Comparison of ENCODE assay signal across 31 cellular contexts in genomic region chr5:125036494-125036893, GRCh38.
"Had no signal": no experiment of that assay in that cellular context is flagged by ENCODE, and none has a peak within 500 bp of the region (broad histone marks: within the 10 kb centered on the region; RNA-seq: fewer than 3 reads in every experiment).

No MANE protein-coding gene starts in this region.

- H3K4me3 ChIP-seq: coronary artery, esophagus muscularis mucosa, gastroesophageal sphincter, heart left ventricle, hepatocyte, lung, mucosa of descending colon, pancreas, right atrium auricular region, smooth muscle cell, suprapubic skin, transverse colon, upper lobe of right lung, uterus had no signal

- H3K36me3 ChIP-seq: esophagus muscularis mucosa, gastroesophageal sphincter, heart left ventricle, neutrophil, pancreas, right atrium auricular region, suprapubic skin, transverse colon, upper lobe of right lung, uterus had no signal

- H3K4me1 ChIP-seq: foreskin keratinocyte, gastroesophageal sphincter, right atrium auricular region, suprapubic skin, transverse colon, upper lobe of right lung, uterus had no signal

- H3K4me3 Mint-ChIP-seq: mesothelial cell of epicardium; natural killer cell treated with Interleukin-12 subunit alpha and Interleukin-12 subunit beta and Interleukin-15 and Interleukin-18, amount 100 ng/mL, for 72 hours; neural crest cell; stimulated activated naive B cell treated with anti-CD40 and anti-IgM and Interleukin-4, amounts not matched to agents 10 μg/mL and 1 μg/mL and 100 μg/mL, for 72 hours; stimulated activated naive CD8-positive, alpha-beta T cell treated with anti-CD3 and anti-CD28 coated beads, Interleukin-15, Interleukin-2, amounts not matched to agents 100 ng/mL and 50 ng/mL, for 24 hours had no signal

- H3K4me2 ChIP-seq: hepatocyte, smooth muscle cell had no signal

- H3K27me3 Mint-ChIP-seq: naive B cell; stimulated activated naive CD8-positive, alpha-beta T cell treated with anti-CD3 and anti-CD28 coated beads, Interleukin-15, Interleukin-2, amounts not matched to agents 100 ng/mL and 50 ng/mL, for 24 hours had no signal

- ATAC-seq: foreskin keratinocyte; gastroesophageal sphincter; heart left ventricle; left lobe of liver; mucosa of descending colon; natural killer cell treated with Interleukin-12 subunit alpha and Interleukin-12 subunit beta and Interleukin-15 and Interleukin-18, amount 100 ng/mL, for 72 hours; pancreas; sciatic nerve; upper lobe of right lung had no signal

- H3K9me3 ChIP-seq: esophagus muscularis mucosa, gastroesophageal sphincter, heart left ventricle, mucosa of descending colon, neutrophil, pancreas, right atrium auricular region, suprapubic skin, transverse colon, upper lobe of right lung, uterus had no signal

- H3K27ac ChIP-seq: coronary artery, esophagus muscularis mucosa, foreskin keratinocyte, gastroesophageal sphincter, heart left ventricle, hepatocyte, neutrophil, pancreas, right atrium auricular region, suprapubic skin, transverse colon, upper lobe of right lung, uterus had no signal

- H3K27ac Mint-ChIP-seq: mesothelial cell of epicardium; natural killer cell treated with Interleukin-12 subunit alpha and Interleukin-12 subunit beta and Interleukin-15 and Interleukin-18, amount 100 ng/mL, for 72 hours; stimulated activated naive CD8-positive, alpha-beta T cell treated with anti-CD3 and anti-CD28 coated beads, Interleukin-15, Interleukin-2, amounts not matched to agents 100 ng/mL and 50 ng/mL, for 24 hours had no signal

- H3K9me3 Mint-ChIP-seq: mesothelial cell of epicardium had no signal

- H3K27me3 ChIP-seq: esophagus muscularis mucosa, foreskin keratinocyte, gastroesophageal sphincter, heart left ventricle, hepatocyte, neutrophil, pancreas, right atrium auricular region, suprapubic skin, transverse colon, upper lobe of right lung, uterus had no signal

- DNase-seq: dermis blood vessel endothelial cell; effector memory CD4-positive, alpha-beta T cell; foreskin keratinocyte; heart left ventricle; kidney; mesenchymal stem cell; mucosa of descending colon; pancreas; stimulated activated CD4-positive, alpha-beta T cell treated with anti-CD3 and anti-CD28 coated beads, Interleukin-12 subunit alpha, Interleukin-12 subunit beta, amount 100 ng/mL, for 4 hours; stimulated activated CD4-positive, alpha-beta T cell treated with anti-CD3 and anti-CD28 coated beads, Interleukin-1b, Interleukin-23, amount 100 ng/mL, for 48 hours; stimulated activated CD4-positive, alpha-beta T cell treated with anti-CD3 and anti-CD28 coated beads, Interleukin-4, amount 100 ng/mL, for 1 hour; stimulated activated naive B cell treated with anti-CD40 and anti-IgM and Interleukin-4, amounts not matched to agents 10 μg/mL and 1 μg/mL and 100 μg/mL, for 72 hours; transverse colon; upper lobe of right lung; uterus had no signal

- H3K36me3 Mint-ChIP-seq: mesothelial cell of epicardium, naive B cell had no signal

- H2AFZ ChIP-seq: hepatocyte had no signal

- H3K79me2 ChIP-seq: hepatocyte had no signal
